Comparison of ENCODE assay signal across 17 cellular contexts in the genomic region with DNA sequence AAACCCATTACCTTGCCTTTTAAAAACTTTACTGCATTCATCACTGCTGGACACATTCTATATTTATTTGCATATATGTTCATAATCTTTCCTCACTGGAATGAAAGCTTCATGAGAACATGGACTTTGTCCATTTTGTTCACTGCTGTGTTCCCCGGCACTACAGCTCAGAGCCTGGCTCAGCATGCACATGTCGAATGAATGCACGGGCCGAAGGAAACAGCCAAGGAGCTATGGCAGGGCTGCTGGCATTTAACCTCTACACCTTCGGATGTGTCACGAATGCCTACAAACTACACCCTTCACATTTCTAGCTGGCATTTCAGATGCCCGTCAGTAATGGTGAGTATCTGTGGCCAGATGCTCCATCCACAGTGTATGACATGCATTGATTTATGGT. TPM values are rescaled to one million over a fixed set of nuclear protein-coding genes. Genes with fewer than 3 reads are reported as not detected.
A peak's percentile ranks its signal among the peaks of the same experiment; 100 is the strongest.
DNase-seq lines count a peak whose midpoint lies in the region; ATAC-seq and TF ChIP-seq lines count a peak whose summit lies in the region.
"Had no signal": no experiment of that assay in that cellular context is flagged by ENCODE, and none has a peak within 500 bp of the region (broad histone marks: within the 10 kb centered on the region; RNA-seq: fewer than 3 reads in every experiment).

No MANE protein-coding gene starts in this region.

- H3K27ac ChIP-seq in BLaER1 (peak overlapping the region; percentile 61; the same call in 1 of the 2 replicates), testis (no peak overlapping the region), OCI-LY7 (ENCODE audit: low read depth, low read length, poor library complexity, severe bottlenecking) (no peak overlapping the region)
- H3K27ac ChIP-seq: epithelial cell of prostate, heart left ventricle, right atrium auricular region had no signal

- H2AFZ ChIP-seq in OCI-LY7 (ENCODE audit: low read length) = no peak overlapping the region

- no peaks in the 10 kb centered on the region for H3K9me3 Mint-ChIP-seq in Caco-2 (ENCODE audit: unreplicated experiment)
- H3K9me3 Mint-ChIP-seq in activated CD4-positive, alpha-beta memory T cell treated with anti-CD3 and anti-CD28 coated beads for 36 hours = no peaks in the 10 kb centered on the region

- no peak for DNase-seq in Caco-2
- no peak for DNase-seq in activated CD4-positive, alpha-beta memory T cell treated with anti-CD3 and anti-CD28 coated beads for 36 hours
- DNase-seq in left lobe of liver (ENCODE audit: low spot score) = no peak
- no peak for DNase-seq in testis
- no peak for DNase-seq in OCI-LY7 (ENCODE audit: low spot score)
- DNase-seq in central memory CD4-positive, alpha-beta T cell = no peak
- DNase-seq: activated CD4-positive, alpha-beta T cell treated with anti-CD3 and anti-CD28 coated beads for 1 hour; heart left ventricle; IMR-90; left cardiac atrium; NCI-H1092 treated with DMSO at 0.1 percent for 48 hours; NCI-H446; stimulated activated CD4-positive, alpha-beta T cell treated with anti-CD3 and anti-CD28 coated beads, Interleukin-2, amount 100 ng/mL, for 48 hours had no signal

- peak overlapping the region; percentile 81 for H3K27ac Mint-ChIP-seq in Caco-2 (ENCODE audit: unreplicated experiment)
- peak overlapping the region; percentile 60 for H3K27ac Mint-ChIP-seq in activated CD4-positive, alpha-beta memory T cell treated with anti-CD3 and anti-CD28 coated beads for 36 hours

- H3K36me3 ChIP-seq in BLaER1 (peaks cover 34% of the 10 kb centered on the region), Caco-2 (ENCODE audit: control insufficient read depth, insufficient read depth, low read length) (no peaks in the 10 kb centered on the region; the same call in 1 of the 2 replicates), testis (ENCODE audit: low read depth, missing control alignments) (no peaks in the 10 kb centered on the region), OCI-LY7 (ENCODE audit: insufficient read depth, low read length) (peaks cover 35% of the 10 kb centered on the region; the same call in 1 of the 2 replicates)

- H3K4me3 ChIP-seq in BLaER1 (peak overlapping the region; percentile 16; the same call in 1 of the 2 replicates), Caco-2 (ENCODE audit: low read depth, low read length) (peak overlapping the region; percentile 23), testis (no peak overlapping the region), OCI-LY7 (ENCODE audit: low read depth, low read length, poor library complexity, severe bottlenecking) (no peak overlapping the region)
- H3K4me3 ChIP-seq: heart left ventricle, right atrium auricular region had no signal

- intact Hi-C loops in Caco-2 (cut with micrococcal nuclease; ENCODE audit: unreplicated experiment) = loop anchor here (1.0 to 2.0 kb wide), 2 partner anchors 8 to 18 kb away; partner anchors contain the start of genes GTF3A and MTIF3
- intact Hi-C loops in activated CD4-positive, alpha-beta memory T cell treated with anti-CD3 and anti-CD28 coated beads for 36 hours (cut with micrococcal nuclease) = no loop called here
- intact Hi-C loops in testis (cut with DNase I; ENCODE audit: low total_unique reads) = no loop called here
- intact Hi-C loops in OCI-LY7 (cut with micrococcal nuclease; ENCODE audit: unreplicated experiment) = no loop called here

- peaks cover 14% of the 10 kb centered on the region for H3K36me3 Mint-ChIP-seq in Caco-2 (ENCODE audit: insufficient read depth, unreplicated experiment)
- H3K36me3 Mint-ChIP-seq in activated CD4-positive, alpha-beta memory T cell treated with anti-CD3 and anti-CD28 coated beads for 36 hours = peaks cover 12% of the 10 kb centered on the region

- peak overlapping the region; percentile 68 for H3K4me3 Mint-ChIP-seq in Caco-2 (ENCODE audit: unreplicated experiment)
- H3K4me3 Mint-ChIP-seq in activated CD4-positive, alpha-beta memory T cell treated with anti-CD3 and anti-CD28 coated beads for 36 hours = peak overlapping the region; percentile 35

- H3K79me2 ChIP-seq in OCI-LY7 (ENCODE audit: insufficient read depth, low read depth, low read length) = peaks cover 34% of the 10 kb centered on the region

- H3K4me1 ChIP-seq in BLaER1 (peaks cover 96% of the 10 kb centered on the region), Caco-2 (peaks cover 26% of the 10 kb centered on the region), testis (peaks cover 6% of the 10 kb centered on the region), OCI-LY7 (ENCODE audit: insufficient read depth, low read length, poor library complexity, severe bottlenecking) (peaks cover 24% of the 10 kb centered on the region)

- H3K27me3 ChIP-seq in BLaER1 (no peaks in the 10 kb centered on the region), Caco-2 (replicated peaks; ENCODE audit: control insufficient read depth, insufficient read depth, low read length) (no peaks in the 10 kb centered on the region), testis (no peaks in the 10 kb centered on the region)
- H3K27me3 ChIP-seq: heart left ventricle, right atrium auricular region had no signal

- no peaks in the 10 kb centered on the region for H3K9me2 ChIP-seq in OCI-LY7 (ENCODE audit: insufficient read depth, low read length)

- POLR2A ChIA-PET in Caco-2 (lab: Charles Lee) = interaction anchor here (1.0 to 1.8 kb wide), 3 partner anchors 8 to 178 kb away, joined by 3 to 20 read pairs (median 4); no protein-coding TSS in a partner anchor
- POLR2A ChIA-PET in activated CD4-positive, alpha-beta memory T cell treated with anti-CD3 and anti-CD28 coated beads for 36 hours (lab: Charles Lee) = interaction anchor here (4.5 kb wide), 1 partner anchor 16 kb away, joined by 44 read pairs; the partner anchor contains the start of gene GTF3A
- POLR2A ChIA-PET in OCI-LY7 (lab: Charles Lee) = interaction anchor here (0.6 to 3.3 kb wide), 3 partner anchors 13 to 188 kb away, joined by 4 to 15 read pairs (median 11); no protein-coding TSS in a partner anchor

- H4K20me1 ChIP-seq in BLaER1 (no peaks in the 10 kb centered on the region), OCI-LY7 (ENCODE audit: insufficient read depth, low read length) (no peaks in the 10 kb centered on the region)

- H3K27me3 Mint-ChIP-seq in Caco-2 (ENCODE audit: insufficient read depth, unreplicated experiment) = no peaks in the 10 kb centered on the region
- H3K27me3 Mint-ChIP-seq in activated CD4-positive, alpha-beta memory T cell treated with anti-CD3 and anti-CD28 coated beads for 36 hours = no peaks in the 10 kb centered on the region

- 87 to 88% methylated on average over 7 of the region's 7 CpGs for WGBS in testis, 2 donors

- TF ChIP-seq CTCF in Caco-2 (IDR thresholded peaks at IDR 0.05; ENCODE audit: insufficient read depth in 1 of 2, low read depth in 1 of 2, low read length in 1 of 2, severe bottlenecking in 1 of 2, unreplicated experiment in 1 of 2) (no peak), testis (IDR thresholded peaks at IDR 0.05) (no peak), OCI-LY7 (conservative IDR thresholded peaks at IDR 0.05; ENCODE audit: low read length) (no peak)

- BruUV-seq in Caco-2 (replicated peaks; lab: Mats Ljungman, UMichigan) (no TSS peak), OCI-LY7 (replicated peaks; lab: Mats Ljungman, UMichigan) (no TSS peak)

- TF ChIP-seq POLR2A in testis (IDR thresholded peaks at IDR 0.05) = no peak

- H3K9me3 ChIP-seq in BLaER1 = no peaks in the 10 kb centered on the region
- no peaks in the 10 kb centered on the region for H3K9me3 ChIP-seq in Caco-2
- no peaks in the 10 kb centered on the region for H3K9me3 ChIP-seq in testis
- H3K9me3 ChIP-seq in OCI-LY7 (ENCODE audit: low read length) = no peaks in the 10 kb centered on the region
- H3K9me3 ChIP-seq: heart left ventricle, right atrium auricular region had no signal

- CTCF ChIA-PET in Caco-2 (lab: Charles Lee) (interaction anchor here (0.9 to 2.1 kb wide), 8 partner anchors 8 to 384 kb away, joined by 3 to 12 read pairs (median 6); no protein-coding TSS in a partner anchor), OCI-LY7 (lab: Charles Lee; ENCODE audit: unreplicated experiment) (no interaction called here)
- CTCF ChIA-PET in activated CD4-positive, alpha-beta memory T cell treated with anti-CD3 and anti-CD28 coated beads for 36 hours (lab: Charles Lee) = interaction anchor here (1.5 kb wide), 1 partner anchor 16 kb away, joined by 5 read pairs; no protein-coding TSS in a partner anchor

- peaks cover 26% of the 10 kb centered on the region for H3K4me1 Mint-ChIP-seq in Caco-2 (ENCODE audit: low read depth, unreplicated experiment)
- peaks cover 61% of the 10 kb centered on the region for H3K4me1 Mint-ChIP-seq in activated CD4-positive, alpha-beta memory T cell treated with anti-CD3 and anti-CD28 coated beads for 36 hours (ENCODE audit: low read depth)

- peak overlapping the region; percentile 17; the same call in 1 of the 2 replicates for H3K9ac ChIP-seq in BLaER1

- peak; percentile 29 for ATAC-seq in left lobe of liver
- no peak for ATAC-seq in HG03442 (IDR thresholded peaks at IDR 0.05; ENCODE audit: unreplicated experiment)

- peak overlapping the region; percentile 85 for H3K4me2 ChIP-seq in BLaER1
- H3K4me2 ChIP-seq in OCI-LY7 (ENCODE audit: low read length) = no peak overlapping the region

RNA-seq across cellular contexts. Expression of gene MTIF3, which starts 7.6 kb away (rescaled TPM):
- total RNA-seq in Caco-2 (2022) (41.8 and 51.5 TPM in 2 replicates), left lobe of liver (24.0 TPM), testis (100 to 1,000 TPM in 1 of 2 donors, 10 to 100 TPM in 1; 87.6 to 141 TPM), OCI-LY7 (2022) (42.9 and 51.2 TPM in 2 replicates)
- 10 to 100 TPM; 35.7 to 37.3 TPM for total RNA-seq in activated CD4-positive, alpha-beta memory T cell treated with anti-CD3 and anti-CD28 coated beads for 36 hours
- 94.2 TPM for polyA plus RNA-seq in testis (ENCODE audit: insufficient read depth, low read depth, low replicate concordance)
- total RNA-seq in OCI-LY7 (2014; rRNA removed; shearing (Covaris generic)) = 37.9 and 56.3 TPM in 2 replicates

RNA-seq across cellular contexts. Expression of gene GTF3A, which starts 18.4 kb away (rescaled TPM):
- 132 and 141 TPM in 2 replicates for total RNA-seq in Caco-2 (2022)
- total RNA-seq in activated CD4-positive, alpha-beta memory T cell treated with anti-CD3 and anti-CD28 coated beads for 36 hours = 100 to 1,000 TPM; 217 to 218 TPM
- 64.5 TPM for total RNA-seq in left lobe of liver
- total RNA-seq in testis = 10 to 100 TPM; 73.2 to 75.7 TPM
- polyA plus RNA-seq in testis (ENCODE audit: insufficient read depth, low read depth, low replicate concordance) = 82.6 TPM
- 220 and 251 TPM in 2 replicates for total RNA-seq in OCI-LY7 (2014; rRNA removed; shearing (Covaris generic))
- 242 and 245 TPM in 2 replicates for total RNA-seq in OCI-LY7 (2022)

Comparison
In these comparisons a context has a peak if more than half of its experiments do, and no peak if none do; other contexts are left out.
1. H3K4me3 ChIP-seq: peak in BLaER1 (single experiment) and Caco-2 (single experiment); none in testis (0 of 2) and OCI-LY7 (single experiment).